ENCODE assay signal across 9 cellular contexts in genomic region chr7:149321978-149322541, GRCh38.
DNase-seq lines count a peak whose midpoint lies in the region; ATAC-seq and TF ChIP-seq lines count a peak whose summit lies in the region.
"Had no signal": no experiment of that assay in that cellular context is flagged by ENCODE, and none has a peak within 500 bp of the region (broad histone marks: within the 10 kb centered on the region; RNA-seq: fewer than 3 reads in every experiment).

No MANE protein-coding gene starts in this region.

- H3K4me2 ChIP-seq in PC-9: peak overlapping the region; percentile 57

- 34 to 50% (median 37%) methylated on average over 5 of the region's 5 CpGs for WGBS in psoas muscle, 3 donors

- TF ChIP-seq CTCF in PC-9 (conservative IDR thresholded peaks at IDR 0.05) (no peak), psoas muscle (IDR thresholded peaks at IDR 0.05) (no peak)

- H3K4me3 ChIP-seq in PC-9 (no peak overlapping the region), duodenal mucosa (ENCODE audit: low read depth in 1 of 2, low read length in 2 of 2) (peak overlapping the region; percentile 4 to 58), psoas muscle (peak overlapping the region; percentile 19)

- no peaks in the 10 kb centered on the region for H3K27me3 ChIP-seq in PC-9 (ENCODE audit: insufficient read depth, low read depth)
- peaks cover 7 to 12% of the 10 kb centered on the region in 2 donors for H3K27me3 ChIP-seq in duodenal mucosa (ENCODE audit: control insufficient read depth in 1 of 2, insufficient read depth in 2 of 2, low read length in 2 of 2)
- H3K27me3 ChIP-seq in psoas muscle (ENCODE audit: insufficient read depth in 3 of 3, low read length in 2 of 3): peaks cover 0 to 23% (median 0%) of the 10 kb centered on the region in 3 donors

- DNase-seq in PC-9 (no peak), psoas muscle (no peak), iPS-NIHi11 (ENCODE audit: low spot score) (no peak), DMS79 treated with DMSO at 0.1 percent for 48 hours (lab: John Stamatoyannopoulos, UW) (no peak)
- DNase-seq: head of caudate nucleus had no signal

- H3F3A ChIP-seq in PC-9 (ENCODE audit: insufficient read depth, low read depth): 0 out of 2 replicates have a peak, but pooled peaks cover 4% of the 10 kb centered on the region

- no peaks in the 10 kb centered on the region; the same call in 1 of the 2 replicates for H3K9me3 ChIP-seq in ES-I3 (ENCODE audit: control insufficient read depth, insufficient read depth, low read length)
- peaks cover 9% of the 10 kb centered on the region for H3K9me3 ChIP-seq in PC-9 (ENCODE audit: insufficient read depth, low read depth)
- H3K9me3 ChIP-seq in duodenal mucosa (ENCODE audit: control insufficient read depth in 1 of 2, low read length in 2 of 2): no peaks in the 10 kb centered on the region
- no peaks in the 10 kb centered on the region for H3K9me3 ChIP-seq in psoas muscle

- H3K36me3 ChIP-seq in ES-I3 (ENCODE audit: insufficient read depth, low read length): no peaks in the 10 kb centered on the region
- H3K36me3 ChIP-seq in PC-9 (ENCODE audit: low read depth): no peaks in the 10 kb centered on the region
- H3K36me3 ChIP-seq in duodenal mucosa (ENCODE audit: control insufficient read depth in 1 of 2, insufficient read depth in 2 of 2, low read length in 2 of 2): no peaks in the 10 kb centered on the region
- H3K36me3 ChIP-seq in psoas muscle (ENCODE audit: insufficient read depth in 1 of 2, low read depth in 1 of 2): no peaks in the 10 kb centered on the region

- BruUV-seq in PC-9 (replicated peaks; lab: Mats Ljungman, UMichigan): no TSS peak

- intact Hi-C loops in PC-9 (cut with micrococcal nuclease; ENCODE audit: unreplicated experiment) (no loop called here), psoas muscle (cut with DNase I) (no loop called here)

- no peaks in the 10 kb centered on the region for H3K9me2 ChIP-seq in PC-9 (ENCODE audit: insufficient read depth)

- no peaks in the 10 kb centered on the region for H3K79me2 ChIP-seq in PC-9 (ENCODE audit: low read depth)

- H3K27ac ChIP-seq in PC-9 (no peak overlapping the region), duodenal mucosa (ENCODE audit: low read depth, low read length) (no peak overlapping the region), psoas muscle (no peak overlapping the region)

- H4K20me1 ChIP-seq in PC-9 (ENCODE audit: insufficient read depth): no peaks in the 10 kb centered on the region

- no peak for ATAC-seq in psoas muscle
- ATAC-seq in GM18868 (IDR thresholded peaks at IDR 0.05; ENCODE audit: unreplicated experiment): no peak
- no peak for ATAC-seq in GM19467 (IDR thresholded peaks at IDR 0.05; ENCODE audit: unreplicated experiment)

- POLR2A ChIA-PET in PC-9 (lab: Charles Lee; ENCODE audit: unreplicated experiment): no interaction called here

- H3K4me1 ChIP-seq in ES-I3 (ENCODE audit: insufficient read depth, low read length) (no peaks in the 10 kb centered on the region), PC-9 (replicated peaks; ENCODE audit: insufficient read depth) (no peaks in the 10 kb centered on the region), duodenal mucosa (ENCODE audit: control insufficient read depth in 1 of 2, insufficient read depth in 2 of 2, low read length in 2 of 2) (no peaks in the 10 kb centered on the region), psoas muscle (no peaks in the 10 kb centered on the region)

- peak overlapping the region; percentile 19; the same call in 1 of the 2 replicates for H2AFZ ChIP-seq in PC-9

- H3K9ac ChIP-seq in ES-I3 (ENCODE audit: low read depth, low read length) (peak overlapping the region; percentile 36; the same call in 1 of the 2 replicates), duodenal mucosa (ENCODE audit: low read depth in 1 of 2, low read length in 2 of 2) (no peak overlapping the region)

- CTCF ChIA-PET in PC-9 (lab: Charles Lee): no interaction called here
